In the genomic region with DNA sequence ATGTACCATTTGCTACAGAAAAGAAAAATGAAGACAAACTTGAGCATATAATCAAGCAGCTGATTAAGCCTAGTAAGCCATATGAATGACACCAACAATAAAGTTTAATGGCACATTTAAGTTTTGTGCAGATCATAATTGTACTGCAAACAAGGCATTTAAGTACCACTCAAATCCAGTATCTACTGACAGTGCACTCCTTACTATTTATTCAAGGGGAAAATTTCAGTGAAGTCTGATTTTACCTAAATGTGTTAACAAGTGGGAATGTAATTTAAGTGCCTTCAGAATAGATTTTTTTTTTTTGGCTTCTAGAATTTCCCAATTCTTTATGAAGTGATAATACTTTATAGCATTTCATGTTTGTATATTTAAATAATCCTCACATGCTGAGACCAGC, we compare ENCODE assay signal across 28 cellular contexts.
"Had no signal": no experiment of that assay in that cellular context is flagged by ENCODE, and none has a peak within 500 bp of the region (broad histone marks: within the 10 kb centered on the region; RNA-seq: fewer than 3 reads in every experiment).

No MANE protein-coding gene starts in this region.

- H3K4me1 ChIP-seq: adrenal gland, body of pancreas, lower lobe of right lung, neural progenitor cell, parathyroid adenoma had no signal

- DNase-seq: activated CD4-positive, alpha-beta T cell treated with anti-CD3 and anti-CD28 coated beads for 48 hours; activated CD4-positive, alpha-beta T cell treated with anti-CD3 and anti-CD28 coated beads, Interleukin-2, amount 50 U/mL, for 48 hours; activated CD8-positive, alpha-beta memory T cell treated with anti-CD3 and anti-CD28 coated beads for 24 hours; activated effector memory CD4-positive, alpha-beta T cell treated with Interleukin-2 at 50 U/mL for 16 hours; activated naive CD4-positive, alpha-beta T cell treated with anti-CD3 and anti-CD28 coated beads for 36 hours; activated naive CD8-positive, alpha-beta T cell treated with anti-CD3 and anti-CD28 coated beads for 36 hours; adrenal gland; aorta; body of pancreas; dermis blood vessel endothelial cell; effector CD4-positive, alpha-beta T cell; foreskin melanocyte; kidney glomerular epithelial cell; lower lobe of right lung; mesenchymal stem cell; natural killer cell; occipital lobe; psoas muscle; sigmoid colon; small intestine; stimulated activated CD4-positive, alpha-beta T cell treated with anti-CD3 and anti-CD28 coated beads, Interleukin-4, amount 100 ng/mL, for 24 hours; stomach; tibial artery; upper lobe of right lung; WERI-Rb-1 had no signal

- H3K36me3 ChIP-seq: adrenal gland, esophagus muscularis mucosa, lower lobe of right lung, neural progenitor cell, sigmoid colon, tibial artery, upper lobe of right lung, WERI-Rb-1 had no signal

- H3K9me3 ChIP-seq: adrenal gland, body of pancreas, esophagus muscularis mucosa, lower lobe of right lung, psoas muscle, stomach, tibial artery, upper lobe of right lung had no signal

- H3K4me3 ChIP-seq: adrenal gland, body of pancreas, esophagus muscularis mucosa, lower lobe of right lung, neural progenitor cell, psoas muscle, sigmoid colon, stomach, tibial artery, upper lobe of right lung had no signal

- H3K27ac ChIP-seq: adrenal gland, body of pancreas, esophagus muscularis mucosa, lower lobe of right lung, neural progenitor cell, parathyroid adenoma, psoas muscle, sigmoid colon, stomach, tibial artery, upper lobe of right lung, WERI-Rb-1 had no signal

- H3K27me3 ChIP-seq: adrenal gland, body of pancreas, esophagus muscularis mucosa, neural progenitor cell, sigmoid colon, stomach, tibial artery, upper lobe of right lung had no signal
